Comparison of ENCODE assay signal across 24 cellular contexts in genomic region chr14:45211295-45211694, GRCh38. TPM values are rescaled to one million over a fixed set of nuclear protein-coding genes. Genes with fewer than 3 reads are reported as not detected.
DNase-seq lines count a peak whose midpoint lies in the region; ATAC-seq lines count a peak whose summit lies in the region.
"Had no signal": no experiment of that assay in that cellular context is flagged by ENCODE, and none has a peak within 500 bp of the region (broad histone marks: within the 10 kb centered on the region; RNA-seq: fewer than 3 reads in every experiment).

No MANE protein-coding gene starts in this region.

- H3K27me3 ChIP-seq in mesendoderm (ENCODE audit: insufficient read depth, low read length, poor library complexity), result no peaks in the 10 kb centered on the region

- H2BK120ac ChIP-seq in mesendoderm (ENCODE audit: low read depth, low read length), result no peak overlapping the region

- no peak overlapping the region for H3K4me3 Mint-ChIP-seq in activated T-cell treated with anti-CD3 and anti-CD28 coated beads, Interleukin-2, amount 50 U/mL, for 72 hours
- no peak overlapping the region for H3K4me3 Mint-ChIP-seq in activated T-cell treated with anti-CD3 and anti-CD28 coated beads, Interleukin-2, amount 50 U/mL, for 24 hours
- H3K4me3 Mint-ChIP-seq: HFFc6 had no signal

- peak overlapping the region; percentile 49 for H3K27ac Mint-ChIP-seq in activated T-cell treated with anti-CD3 and anti-CD28 coated beads, Interleukin-2, amount 50 U/mL, for 72 hours
- no peak overlapping the region for H3K27ac Mint-ChIP-seq in activated T-cell treated with anti-CD3 and anti-CD28 coated beads, Interleukin-2, amount 50 U/mL, for 24 hours
- H3K27ac Mint-ChIP-seq: HFFc6 had no signal

- no peak overlapping the region for H3K18ac ChIP-seq in mesendoderm (ENCODE audit: low read length)

- no peaks in the 10 kb centered on the region for H3K9me3 Mint-ChIP-seq in activated T-cell treated with anti-CD3 and anti-CD28 coated beads, Interleukin-2, amount 50 U/mL, for 72 hours
- no peaks in the 10 kb centered on the region for H3K9me3 Mint-ChIP-seq in activated T-cell treated with anti-CD3 and anti-CD28 coated beads, Interleukin-2, amount 50 U/mL, for 24 hours
- H3K9me3 Mint-ChIP-seq: HFFc6 had no signal

- H3K4me1 Mint-ChIP-seq in activated T-cell treated with anti-CD3 and anti-CD28 coated beads, Interleukin-2, amount 50 U/mL, for 72 hours (ENCODE audit: low read depth), result no peaks in the 10 kb centered on the region
- H3K4me1 Mint-ChIP-seq in activated T-cell treated with anti-CD3 and anti-CD28 coated beads, Interleukin-2, amount 50 U/mL, for 24 hours (ENCODE audit: low read depth), result no peaks in the 10 kb centered on the region

- H2AK5ac ChIP-seq in mesendoderm (ENCODE audit: low read length), result no peak overlapping the region

- H3K23ac ChIP-seq in mesendoderm (ENCODE audit: low read length), result no peak overlapping the region

- no peak overlapping the region for H3K56ac ChIP-seq in mesendoderm (ENCODE audit: low read length)

- no peak overlapping the region for H2BK15ac ChIP-seq in mesendoderm (replicated peaks; ENCODE audit: low read depth)

- H3K36me3 Mint-ChIP-seq in activated T-cell treated with anti-CD3 and anti-CD28 coated beads, Interleukin-2, amount 50 U/mL, for 72 hours (ENCODE audit: insufficient read depth in 2 of 2), result peaks cover 5 to 22% of the 10 kb centered on the region in 2 donors
- peaks cover 82% of the 10 kb centered on the region for H3K36me3 Mint-ChIP-seq in activated T-cell treated with anti-CD3 and anti-CD28 coated beads, Interleukin-2, amount 50 U/mL, for 24 hours (ENCODE audit: low read depth)

- no peak overlapping the region for H4K5ac ChIP-seq in mesendoderm (ENCODE audit: low read length)

- H3K36me3 ChIP-seq in mesendoderm (ENCODE audit: control insufficient read depth, insufficient read depth, low read length), result peaks cover 2% of the 10 kb centered on the region

- H3K4me3 ChIP-seq in mesendoderm (ENCODE audit: low read length), result no peak overlapping the region

- H3K79me2 ChIP-seq in mesendoderm (ENCODE audit: control insufficient read depth, insufficient read depth, low read length), result no peaks in the 10 kb centered on the region

- no peak overlapping the region for H2BK5ac ChIP-seq in mesendoderm (ENCODE audit: low read length)

- no CpG with 5 or more reads among the region's 1 CpG for WGBS in mesendoderm (ENCODE audit: extremely low coverage, insufficient coverage, low lambda C conversion rate)

- no peak overlapping the region for H3K4ac ChIP-seq in mesendoderm (ENCODE audit: low read depth, low read length)

- peaks cover 7% of the 10 kb centered on the region for H3K4me1 ChIP-seq in mesendoderm (ENCODE audit: control insufficient read depth, low read depth, low read length)

- no peak overlapping the region for H3K4me2 ChIP-seq in mesendoderm (ENCODE audit: low read length)
- H3K4me2 ChIP-seq: SK-N-SH had no signal

- no peak overlapping the region for H4K8ac ChIP-seq in mesendoderm (ENCODE audit: low read depth, low read length)

- no peak for DNase-seq in activated T-cell treated with anti-CD3 and anti-CD28 coated beads, Interleukin-2, amount 50 U/mL, for 72 hours
- DNase-seq in activated T-cell treated with anti-CD3 and anti-CD28 coated beads, Interleukin-2, amount 50 U/mL, for 24 hours, result no peak
- DNase-seq in astrocyte of the hippocampus (ENCODE audit: low read depth, low spot score), result peak; percentile 38
- peak; percentile 45 for DNase-seq in mesendoderm
- DNase-seq in GF-D8 (lab: John Stamatoyannopoulos, UW), result no peak
- DNase-seq in NOMO-1 treated with dmso at 0.1 percent for 144 hours (lab: John Stamatoyannopoulos, UW; ENCODE audit: unreplicated experiment), result no peak
- DNase-seq in nucleus accumbens (lab: John Stamatoyannopoulos, UW), result no peak
- DNase-seq: AML-193; HFFc6; KG1; NCI-H1092; NCI-H1436 treated with DMSO at 0.1 percent for 48 hours; NCI-H1930; NCI-H345; NCI-H524; NCI-H774; NK-92 treated with Interleukin-12 subunit alpha and Interleukin-12 subunit beta, amount 100 ng/mL, for 24 hours; SIG-M5; SK-N-SH had no signal

- no peak overlapping the region for H3K9ac ChIP-seq in mesendoderm (ENCODE audit: low read length)
- H3K9ac ChIP-seq: SK-N-SH had no signal

- no peak overlapping the region for H3K27ac ChIP-seq in mesendoderm (ENCODE audit: low read depth, low read length)
- H3K27ac ChIP-seq: 22Rv1, C4-2B had no signal

- ATAC-seq in activated T-cell treated with anti-CD3 and anti-CD28 coated beads, Interleukin-2, amount 50 U/mL, for 72 hours (replicated peaks in 1 of 2), result no peak
- no peak for ATAC-seq in HG03025 (IDR thresholded peaks at IDR 0.05; ENCODE audit: low FRiP score, unreplicated experiment)
- ATAC-seq: HepG2, Panc1 had no signal

- H3K79me1 ChIP-seq in mesendoderm (ENCODE audit: low read length), result no peaks in the 10 kb centered on the region

- H3K27me3 Mint-ChIP-seq in activated T-cell treated with anti-CD3 and anti-CD28 coated beads, Interleukin-2, amount 50 U/mL, for 72 hours (ENCODE audit: low read depth), result no peaks in the 10 kb centered on the region
- H3K27me3 Mint-ChIP-seq in activated T-cell treated with anti-CD3 and anti-CD28 coated beads, Interleukin-2, amount 50 U/mL, for 24 hours, result no peaks in the 10 kb centered on the region

RNA-seq across cellular contexts. Expression of gene MIS18BP1, which starts 41.7 kb away (rescaled TPM):
- 10 to 100 TPM; 70.9 to 76.5 TPM for total RNA-seq in activated T-cell treated with anti-CD3 and anti-CD28 coated beads, Interleukin-2, amount 50 U/mL, for 72 hours
- 57.4 TPM for polyA plus RNA-seq in mesendoderm (2013, experiment 1 of 2)
- 60.2 TPM for polyA plus RNA-seq in mesendoderm (2013, experiment 2 of 2)

Comparison
In these comparisons a context has a peak if more than half of its experiments do, and no peak if none do; other contexts are left out.
1. DNase-seq: peak in astrocyte of the hippocampus (single experiment) and mesendoderm (single experiment); none in activated T-cell treated with anti-CD3 and anti-CD28 coated beads, Interleukin-2, amount 50 U/mL, for 72 hours (0 of 2), activated T-cell treated with anti-CD3 and anti-CD28 coated beads, Interleukin-2, amount 50 U/mL, for 24 hours (single experiment), GF-D8 (single experiment), NOMO-1 treated with dmso at 0.1 percent for 144 hours (single experiment) and nucleus accumbens (0 of 56).